ENCODE assay signal across 24 cellular contexts in genomic region chr2:24176326-24176725, GRCh38. TPM values are rescaled to one million over a fixed set of nuclear protein-coding genes. Genes with fewer than 3 reads are reported as not detected.
DNase-seq lines count a peak whose midpoint lies in the region; ATAC-seq and TF ChIP-seq lines count a peak whose summit lies in the region.
"Had no signal": no experiment of that assay in that cellular context is flagged by ENCODE, and none has a peak within 500 bp of the region (broad histone marks: within the 10 kb centered on the region; RNA-seq: fewer than 3 reads in every experiment).

No MANE protein-coding gene starts in this region.

- H4K20me1 ChIP-seq in osteoblast (ENCODE audit: insufficient read depth, low read length) = no peaks in the 10 kb centered on the region
- H4K20me1 ChIP-seq: BLaER1 treated with 17β-estradiol and CSF1 and Interleukin-3, amounts not matched to agents 10 nM and 100 nM had no signal

- no peaks in the 10 kb centered on the region for H3K9me3 ChIP-seq in osteoblast (ENCODE audit: low read depth, low read length)

- no peak for ATAC-seq in HG03457 (IDR thresholded peaks at IDR 0.05; ENCODE audit: unreplicated experiment)
- ATAC-seq: CD8-positive, alpha-beta T cell; HCT116 had no signal

- no peaks in the 10 kb centered on the region for H3K36me3 ChIP-seq in osteoblast (ENCODE audit: insufficient read depth, low read length)
- H3K36me3 ChIP-seq: BLaER1 treated with 17β-estradiol and CSF1 and Interleukin-3, amounts not matched to agents 10 nM and 100 nM had no signal

- no peaks in the 10 kb centered on the region for H3K4me1 ChIP-seq in osteoblast (ENCODE audit: insufficient read depth, low read length)

- H3K27ac ChIP-seq in osteoblast (ENCODE audit: low read depth, low read length) (no peak overlapping the region), coronary artery (no peak overlapping the region)
- H3K27ac ChIP-seq: BLaER1 treated with 17β-estradiol and CSF1 and Interleukin-3, amounts not matched to agents 10 nM and 100 nM had no signal

- H3K4me2 ChIP-seq in osteoblast (ENCODE audit: insufficient read depth, low read length) = no peak overlapping the region
- H3K4me2 ChIP-seq: BLaER1 treated with 17β-estradiol and CSF1 and Interleukin-3, amounts not matched to agents 10 nM and 100 nM had no signal

- no peaks in the 10 kb centered on the region for H3K79me2 ChIP-seq in osteoblast (ENCODE audit: insufficient read depth, low read length)

- H2AFZ ChIP-seq in osteoblast (ENCODE audit: low read length) = no peak overlapping the region

- H3K27me3 ChIP-seq in osteoblast (ENCODE audit: insufficient read depth, low read length) = no peaks in the 10 kb centered on the region
- H3K27me3 ChIP-seq: BLaER1 treated with 17β-estradiol and CSF1 and Interleukin-3, amounts not matched to agents 10 nM and 100 nM had no signal

- TF ChIP-seq CTCF in osteoblast (IDR thresholded peaks at IDR 0.05; ENCODE audit: extremely low read depth, low read depth, low read length) = no peak
- TF ChIP-seq CTCF in coronary artery (IDR thresholded peaks at IDR 0.05) = no peak

- DNase-seq in COLO829 (ENCODE audit: low spot score) (peak; percentile 59), NCI-H82 treated with DMSO at 0.1 percent for 48 hours (lab: John Stamatoyannopoulos, UW; ENCODE audit: unreplicated experiment) (peak; percentile 26), epidermal melanocyte (ENCODE audit: insufficient read length, low spot score) (peak; percentile 29), osteoblast (ENCODE audit: insufficient read length, low spot score, missing footprints) (peak; percentile 15), MV-4-11 (lab: John Stamatoyannopoulos, UW) (no peak), coronary artery (ENCODE audit: low spot score) (no peak)
- DNase-seq: 8988T; CD8-positive, alpha-beta T cell; COR-L47; DMS 273 treated with DMSO at 0.1 percent for 48 hours; DMS53; DND-41; EL; GOT3; H7; HFFc6; IMR-90 had no signal

- H3K4me3 ChIP-seq in osteoblast (ENCODE audit: insufficient read depth, low read length) (no peak overlapping the region), coronary artery (no peak overlapping the region)
- H3K4me3 ChIP-seq: BLaER1 treated with 17β-estradiol and CSF1 and Interleukin-3, amounts not matched to agents 10 nM and 100 nM; GM12878 had no signal

RNA-seq across cellular contexts. Expression of gene FAM228A, which starts 1.5 kb away (rescaled TPM):
- 1.4 and 1.5 TPM in 2 replicates for total RNA-seq in osteoblast
- total RNA-seq: A673; B cell; CD8-positive, alpha-beta T cell; G401; GM12878; HFFc6; IMR-90 had no signal

RNA-seq across cellular contexts. Expression of gene FAM228B, which starts 53.1 kb away (rescaled TPM):
- total RNA-seq in osteoblast = 11.6 and 13.8 TPM in 2 replicates

RNA-seq across cellular contexts. Expression of gene PFN4, which starts 53.2 kb away (rescaled TPM):
- 0.88 TPM in 1 of 2 replicates, not detected in the other for total RNA-seq in osteoblast
- total RNA-seq: A673; CD8-positive, alpha-beta T cell; G401; H7 had no signal

Comparison
In these comparisons a context has a peak if more than half of its experiments do, and no peak if none do; other contexts are left out.
1. DNase-seq: peak in COLO829 (single experiment), NCI-H82 treated with DMSO at 0.1 percent for 48 hours (single experiment), epidermal melanocyte (single experiment) and osteoblast (single experiment); none in MV-4-11 (single experiment) and coronary artery (single experiment).